Comparison of ENCODE assay signal across 9 cellular contexts in the genomic region with DNA sequence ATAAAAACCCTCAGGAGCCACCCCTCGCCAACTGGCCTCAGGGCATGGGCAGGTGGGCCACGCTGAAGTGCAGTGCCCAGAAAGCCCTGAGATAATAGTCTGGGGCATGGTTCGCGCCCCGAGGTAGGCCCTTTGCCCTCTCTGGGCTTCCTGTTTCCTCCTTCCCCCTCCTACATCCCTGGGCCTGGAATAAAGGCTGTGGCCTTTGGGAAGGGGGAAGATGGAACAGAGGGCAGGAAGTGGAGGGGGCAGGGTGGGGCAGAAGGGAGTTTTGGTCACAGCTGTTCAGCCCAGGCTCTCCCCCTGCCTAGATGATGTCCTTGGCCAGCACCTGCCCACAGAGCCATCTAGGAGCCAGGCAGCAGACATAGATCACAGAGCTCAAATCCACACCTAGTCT. TPM values are rescaled to one million over a fixed set of nuclear protein-coding genes. Genes with fewer than 3 reads are reported as not detected.
A peak's percentile ranks its signal among the peaks of the same experiment; 100 is the strongest.
DNase-seq lines count a peak whose midpoint lies in the region; ATAC-seq and TF ChIP-seq lines count a peak whose summit lies in the region.
"Had no signal": no experiment of that assay in that cellular context is flagged by ENCODE, and none has a peak within 500 bp of the region (broad histone marks: within the 10 kb centered on the region; RNA-seq: fewer than 3 reads in every experiment).

No MANE protein-coding gene starts in this region.

- peaks cover 60 to 89% (median 72%) of the 10 kb centered on the region in 11 experiments for H3K36me3 ChIP-seq in BLaER1 treated with 17β-estradiol and CSF1 and Interleukin-3, amounts not matched to agents 10 nM and 100 nM
- peaks cover 30 to 35% of the 10 kb centered on the region in 2 donors for H3K36me3 ChIP-seq in duodenal mucosa (ENCODE audit: control insufficient read depth in 1 of 2, insufficient read depth in 2 of 2, low read length in 2 of 2)
- peaks cover 16 to 56% (median 16%) of the 10 kb centered on the region in 3 experiments for H3K36me3 ChIP-seq in naive thymus-derived CD4-positive, alpha-beta T cell (ENCODE audit: control insufficient read depth in 2 of 3, insufficient read depth in 3 of 3, low read length in 3 of 3)
- peaks cover 0 to 11% of the 10 kb centered on the region in 2 donors for H3K36me3 ChIP-seq in aorta (ENCODE audit: control insufficient read depth in 1 of 2, insufficient read depth in 2 of 2, low read length in 1 of 2)

- TF ChIP-seq CTCF in GM13976 (IDR thresholded peaks at IDR 0.05; ENCODE audit: borderline replicate concordance, control extremely low read depth, extremely low read depth, insufficient read depth, missing control alignments), result no peak

- no peaks in the 10 kb centered on the region for H3K9me3 ChIP-seq in BLaER1 treated with 17β-estradiol and CSF1 and Interleukin-3, amounts not matched to agents 10 nM and 100 nM (replicated peaks in 1 of 11)
- H3K9me3 ChIP-seq in duodenal mucosa (ENCODE audit: control insufficient read depth in 1 of 2, low read length in 2 of 2) (no peaks in the 10 kb centered on the region), aorta (ENCODE audit: control insufficient read depth, low read length) (no peaks in the 10 kb centered on the region)
- H3K9me3 ChIP-seq in naive thymus-derived CD4-positive, alpha-beta T cell (ENCODE audit: control insufficient read depth in 2 of 3, low read length in 3 of 3), result no peaks in the 10 kb centered on the region

- WGBS in aorta, 2 donors, result 54 to 59% methylated on average over 5 of the region's 5 CpGs

- H3K4me1 ChIP-seq in BLaER1 treated with 17β-estradiol and CSF1 and Interleukin-3, amounts not matched to agents 10 nM and 100 nM, result peaks cover 66 to 88% (median 82%) of the 10 kb centered on the region in 10 experiments
- H3K4me1 ChIP-seq in duodenal mucosa (ENCODE audit: control insufficient read depth in 1 of 2, insufficient read depth in 2 of 2, low read length in 2 of 2), result peaks cover 44 to 55% of the 10 kb centered on the region in 2 donors
- H3K4me1 ChIP-seq in naive thymus-derived CD4-positive, alpha-beta T cell (ENCODE audit: control insufficient read depth in 2 of 2, insufficient read depth in 2 of 2, low read length in 2 of 2), result peaks cover 2 to 13% of the 10 kb centered on the region in 2 donors
- peaks cover 0 to 3% of the 10 kb centered on the region in 2 donors for H3K4me1 ChIP-seq in aorta (ENCODE audit: control insufficient read depth in 1 of 2, insufficient read depth in 2 of 2, low read length in 2 of 2)

- in situ Hi-C loops in GM13976 (cut with MboI; ENCODE audit: low sequenced_read_pairs, unreplicated experiment), result no loop called here

- no peak for ATAC-seq in naive thymus-derived CD4-positive, alpha-beta T cell
- ATAC-seq in aorta (ENCODE audit: low FRiP score) (no peak), GM19395 (IDR thresholded peaks at IDR 0.05; ENCODE audit: unreplicated experiment) (no peak), GM21381 (IDR thresholded peaks at IDR 0.05; ENCODE audit: unreplicated experiment) (no peak)

- H3K4me3 ChIP-seq in BLaER1 treated with 17β-estradiol and CSF1 and Interleukin-3, amounts not matched to agents 10 nM and 100 nM, result no peak overlapping the region; a peak in 1 of 20 replicates
- no peak overlapping the region for H3K4me3 ChIP-seq in duodenal mucosa (ENCODE audit: low read depth in 1 of 2, low read length in 2 of 2)
- H3K4me3 ChIP-seq in naive thymus-derived CD4-positive, alpha-beta T cell (ENCODE audit: low read length), result no peak overlapping the region
- H3K4me3 ChIP-seq in aorta (ENCODE audit: low read length in 2 of 2), result no peak overlapping the region

- intact Hi-C loops in naive thymus-derived CD4-positive, alpha-beta T cell (cut with micrococcal nuclease), result no loop called here
- intact Hi-C loops in aorta (cut with DNase I), result no loop called here

- H3K4me3 Mint-ChIP-seq in naive thymus-derived CD4-positive, alpha-beta T cell, result no peak overlapping the region

- POLR2A ChIA-PET in naive thymus-derived CD4-positive, alpha-beta T cell (lab: Charles Lee), result no interaction called here

- DNase-seq in NCI-H2029 (lab: John Stamatoyannopoulos, UW), result peak; percentile 83
- DNase-seq in naive thymus-derived CD4-positive, alpha-beta T cell, result no peak
- DNase-seq in aorta, result no peak
- DNase-seq in GM13976 (ENCODE audit: low spot score), result no peak
- DNase-seq: EL had no signal

- peak overlapping the region in 7 of 9 donors; percentile 32 to 85 (median 62) for H3K27ac Mint-ChIP-seq in naive thymus-derived CD4-positive, alpha-beta T cell

- H3K9ac ChIP-seq in BLaER1 treated with 17β-estradiol and CSF1 and Interleukin-3, amounts not matched to agents 10 nM and 100 nM, result peak overlapping the region in 6 of 11 experiments; percentile 4 to 48 (median 26); a peak in 10 of 22 replicates
- H3K9ac ChIP-seq in duodenal mucosa (ENCODE audit: low read depth in 1 of 2, low read length in 2 of 2), result peak overlapping the region; percentile 5 to 44

- H3K27ac ChIP-seq in BLaER1 treated with 17β-estradiol and CSF1 and Interleukin-3, amounts not matched to agents 10 nM and 100 nM, result peak overlapping the region in 6 of 11 experiments; percentile 17 to 49 (median 28); a peak in 8 of 22 replicates
- H3K27ac ChIP-seq in duodenal mucosa (ENCODE audit: low read depth, low read length) (peak overlapping the region; percentile 73), aorta (ENCODE audit: low read depth in 1 of 2, low read length in 2 of 2) (no peak overlapping the region)
- no peak overlapping the region for H3K27ac ChIP-seq in naive thymus-derived CD4-positive, alpha-beta T cell (ENCODE audit: low read depth, low read length)

- H3K27me3 ChIP-seq in BLaER1 treated with 17β-estradiol and CSF1 and Interleukin-3, amounts not matched to agents 10 nM and 100 nM, result no peaks in the 10 kb centered on the region
- H3K27me3 ChIP-seq in duodenal mucosa (ENCODE audit: control insufficient read depth in 1 of 2, insufficient read depth in 2 of 2, low read length in 2 of 2) (no peaks in the 10 kb centered on the region), aorta (ENCODE audit: control insufficient read depth in 1 of 2, insufficient read depth in 2 of 2, low read length in 1 of 2) (no peaks in the 10 kb centered on the region)
- no peaks in the 10 kb centered on the region for H3K27me3 ChIP-seq in naive thymus-derived CD4-positive, alpha-beta T cell (ENCODE audit: control insufficient read depth in 2 of 2, insufficient read depth in 2 of 2, low read length in 2 of 2)

- peaks cover 26 to 41% (median 34%) of the 10 kb centered on the region in 7 donors for H3K4me1 Mint-ChIP-seq in naive thymus-derived CD4-positive, alpha-beta T cell

- no peaks in the 10 kb centered on the region for H3K27me3 Mint-ChIP-seq in naive thymus-derived CD4-positive, alpha-beta T cell

- H3K4me2 ChIP-seq in BLaER1 treated with 17β-estradiol and CSF1 and Interleukin-3, amounts not matched to agents 10 nM and 100 nM, result peak overlapping the region; percentile 60 to 99 (median 78)

- H4K20me1 ChIP-seq in BLaER1 treated with 17β-estradiol and CSF1 and Interleukin-3, amounts not matched to agents 10 nM and 100 nM, result peaks cover 48 to 96% (median 65%) of the 10 kb centered on the region in 11 experiments

- CTCF ChIA-PET in naive thymus-derived CD4-positive, alpha-beta T cell (lab: Charles Lee), result interaction anchor here (1.2 kb wide), 1 partner anchor 12 kb away, joined by 3 read pairs; no protein-coding TSS in a partner anchor

- H3K9me3 Mint-ChIP-seq in naive thymus-derived CD4-positive, alpha-beta T cell, result peaks cover 0 to 2% (median 0%) of the 10 kb centered on the region in 11 donors

- peaks cover 6 to 33% (median 21%) of the 10 kb centered on the region in 5 donors for H3K36me3 Mint-ChIP-seq in naive thymus-derived CD4-positive, alpha-beta T cell

RNA-seq across cellular contexts. Expression of gene CSRNP1, which starts 11.3 kb away (rescaled TPM):
- 100 to 1,000 TPM in 2 of 5 experiments, 10 to 100 TPM in 3; 13.7 to 319 (median 22.9) TPM for total RNA-seq in naive thymus-derived CD4-positive, alpha-beta T cell
- polyA plus RNA-seq in naive thymus-derived CD4-positive, alpha-beta T cell, result 10 to 100 TPM in 1 of 2 donors, 1 to 10 TPM in 1; 9.8 to 12.1 TPM
- 100 to 1,000 TPM in 1 of 2 donors, 10 to 100 TPM in 1; 41.9 to 117 TPM for total RNA-seq in aorta
- 10 to 100 TPM; 15.8 to 27.3 TPM for polyA plus RNA-seq in aorta

RNA-seq across cellular contexts. Expression of gene TTC21A, which starts 34.6 kb away (rescaled TPM):
- total RNA-seq in naive thymus-derived CD4-positive, alpha-beta T cell, result 1 to 10 TPM; 2.8 to 9.7 (median 5.3) TPM
- under 1 TPM; 0.37 to 0.63 TPM for polyA plus RNA-seq in naive thymus-derived CD4-positive, alpha-beta T cell
- total RNA-seq in aorta, result 10 to 100 TPM in 1 of 2 donors, 1 to 10 TPM in 1; 3.6 to 11.6 TPM
- polyA plus RNA-seq in aorta, result 10 to 100 TPM in 1 of 2 donors, 1 to 10 TPM in 1; 1.8 to 15.0 TPM

RNA-seq across cellular contexts. Expression of gene GORASP1, which starts 34.6 kb away (rescaled TPM):
- 10 to 100 TPM; 28.2 to 58.5 (median 44.6) TPM for total RNA-seq in naive thymus-derived CD4-positive, alpha-beta T cell
- 10 to 100 TPM; 14.8 to 22.0 TPM for polyA plus RNA-seq in naive thymus-derived CD4-positive, alpha-beta T cell
- total RNA-seq in aorta, result 10 to 100 TPM; 52.3 to 62.2 TPM
- polyA plus RNA-seq in aorta, result 10 to 100 TPM; 14.7 to 66.3 TPM

RNA-seq across cellular contexts. Expression of gene XIRP1, which starts 50.3 kb away (rescaled TPM):
- total RNA-seq in naive thymus-derived CD4-positive, alpha-beta T cell, result under 1 TPM in 1 of 5 experiments, not detected in 4; 0.07 TPM
- not detected for polyA plus RNA-seq in naive thymus-derived CD4-positive, alpha-beta T cell
- under 1 TPM in 1 of 2 donors, not detected in 1; 0.19 TPM for total RNA-seq in aorta
- under 1 TPM; 0.13 to 0.75 TPM for polyA plus RNA-seq in aorta

Comparison
In these comparisons a context has a peak if more than half of its experiments do, and no peak if none do; other contexts are left out.
1. H3K27ac ChIP-seq: peak in BLaER1 treated with 17β-estradiol and CSF1 and Interleukin-3, amounts not matched to agents 10 nM and 100 nM (6 of 11) and duodenal mucosa (single experiment); none in naive thymus-derived CD4-positive, alpha-beta T cell (single experiment) and aorta (0 of 2).